Comparison of ENCODE assay signal across 25 cellular contexts in the genomic region with DNA sequence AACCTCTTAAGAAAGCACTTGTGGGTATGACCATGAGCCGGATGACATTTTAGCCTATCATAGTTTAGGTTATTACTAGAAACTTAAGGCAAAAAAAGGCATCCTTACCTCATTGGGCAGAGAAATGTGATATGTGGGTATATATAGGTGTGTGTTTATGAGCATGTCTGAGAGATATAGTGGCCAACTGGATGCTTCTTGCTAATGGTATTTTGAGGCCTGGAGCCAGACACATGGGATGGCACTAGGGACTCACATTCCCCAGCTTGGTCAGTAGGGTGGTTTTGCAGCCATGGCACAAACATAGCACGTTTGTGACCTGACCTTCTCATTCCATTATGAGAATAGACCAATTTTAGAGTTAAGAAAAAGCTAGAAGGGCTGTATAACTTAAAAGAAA.
"Had no signal": no experiment of that assay in that cellular context is flagged by ENCODE, and none has a peak within 500 bp of the region (broad histone marks: within the 10 kb centered on the region; RNA-seq: fewer than 3 reads in every experiment).

No MANE protein-coding gene starts in this region.

- DNase-seq: cerebellar nuclear complex; colonic mucosa; cortex of kidney; effector CD8-positive, alpha-beta T cell; effector memory CD8-positive, alpha-beta T cell; endodermal cell; erythroblast; esophagus squamous epithelium; foreskin fibroblast; foreskin melanocyte; gastrocnemius medialis; glutamatergic neuron; head of caudate nucleus; heart right ventricle; hippocampal formation; left cardiac atrium; left lung; left ventricle myocardium superior; lower lobe of right lung; mesenchymal stem cell; mucosa of descending colon had no signal

- H3K4me3 ChIP-seq: colonic mucosa, esophagus squamous epithelium, gastrocnemius medialis, heart right ventricle, left lung, lower lobe of right lung, mucosa of descending colon had no signal

- H3K27me3 Mint-ChIP-seq: dendritic cell treated with granulocyte-macrophage colony-stimulating factor and Interleukin-4, amounts not matched to agents 40 ng/mL and 50 ng/mL, for 4 days; effector memory CD8-positive, alpha-beta T cell had no signal

- H3K4me1 Mint-ChIP-seq: endodermal cell, mesothelial cell of epicardium had no signal

- H3K4me3 Mint-ChIP-seq: dendritic cell treated with granulocyte-macrophage colony-stimulating factor and Interleukin-4, amounts not matched to agents 40 ng/mL and 50 ng/mL, for 4 days; effector memory CD8-positive, alpha-beta T cell; endodermal cell; mesothelial cell of epicardium had no signal

- H3K36me3 Mint-ChIP-seq: mesothelial cell of epicardium had no signal

- H3K9me3 Mint-ChIP-seq: dendritic cell treated with granulocyte-macrophage colony-stimulating factor and Interleukin-4, amounts not matched to agents 40 ng/mL and 50 ng/mL, for 4 days; effector memory CD8-positive, alpha-beta T cell; endodermal cell; mesothelial cell of epicardium had no signal

- H3K9me3 ChIP-seq: colonic mucosa, esophagus squamous epithelium, gastrocnemius medialis, heart right ventricle, left lung, lower lobe of right lung, mucosa of descending colon had no signal

- H3K36me3 ChIP-seq: colonic mucosa, esophagus squamous epithelium, gastrocnemius medialis, heart right ventricle, left lung, lower lobe of right lung had no signal

- ATAC-seq: effector memory CD8-positive, alpha-beta T cell; esophagus mucosa; gastrocnemius medialis; heart right ventricle; left cardiac atrium; left lung; left ventricle myocardium superior; lower lobe of right lung; mucosa of descending colon had no signal

- H3K4me1 ChIP-seq: colonic mucosa, esophagus squamous epithelium, heart right ventricle, left lung, lower lobe of right lung had no signal

- H3K27me3 ChIP-seq: colonic mucosa, esophagus squamous epithelium, gastrocnemius medialis, heart right ventricle, left lung had no signal

- H3K27ac ChIP-seq: colonic mucosa, epithelial cell of prostate, esophagus squamous epithelium, gastrocnemius medialis, heart right ventricle, left lung, lower lobe of right lung had no signal

- H3K27ac Mint-ChIP-seq: dendritic cell treated with granulocyte-macrophage colony-stimulating factor and Interleukin-4, amounts not matched to agents 40 ng/mL and 50 ng/mL, for 4 days; effector memory CD8-positive, alpha-beta T cell; endodermal cell; mesothelial cell of epicardium had no signal
